ENCODE assay signal across 1 cellular context in genomic region chr12:124738636-124739467, GRCh38.
TF ChIP-seq lines count a peak whose summit lies in the region.

No MANE protein-coding gene starts in this region.

TF ChIP-seq in HepG2, 621 proteins besides CTCF, POLR2A, EP300 and RAD21 (continued from another document and continues in another):
- TF ChIP-seq AFF4 (CRISPR knock-in tag; IDR thresholded peaks at IDR 0.05): no peak
- peak; percentile 25; the same call in 1 of the 2 replicates for TF ChIP-seq ETV5 (CRISPR knock-in tag; IDR thresholded peaks at IDR 0.05; ENCODE audit: borderline replicate concordance)
- no peak for TF ChIP-seq ZNF280B (CRISPR knock-in tag; IDR thresholded peaks at IDR 0.05; ENCODE audit: borderline replicate concordance)
- no peak for TF ChIP-seq ZFAT (CRISPR knock-in tag; conservative IDR thresholded peaks at IDR 0.05)
- TF ChIP-seq TIGD3 (CRISPR knock-in tag; IDR thresholded peaks at IDR 0.05; ENCODE audit: borderline replicate concordance): no peak
- no peak for TF ChIP-seq ZNF30 (CRISPR knock-in tag; IDR thresholded peaks at IDR 0.05)
- TF ChIP-seq ZNF234 (CRISPR knock-in tag; conservative IDR thresholded peaks at IDR 0.05): no peak
- TF ChIP-seq SMARCC2 (IDR thresholded peaks at IDR 0.05): no peak
- no peak for TF ChIP-seq RFX5 (IDR thresholded peaks at IDR 0.05; ENCODE audit: low read depth, low read length)
- TF ChIP-seq POLR2AphosphoS2 (IDR thresholded peaks at IDR 0.05; ENCODE audit: low read depth, low read length): no peak
- no peak for TF ChIP-seq ZNF720 (CRISPR knock-in tag; IDR thresholded peaks at IDR 0.05)
- TF ChIP-seq ZNF639 (CRISPR knock-in tag; conservative IDR thresholded peaks at IDR 0.05): 0 out of 2 replicates have a peak, but pooled peaks have one; percentile 53
- TF ChIP-seq ZBTB1 (CRISPR knock-in tag; IDR thresholded peaks at IDR 0.05; ENCODE audit: borderline replicate concordance): no peak
- no peak for TF ChIP-seq HES4 (CRISPR knock-in tag; IDR thresholded peaks at IDR 0.05; ENCODE audit: borderline replicate concordance)
- no peak for TF ChIP-seq KLF6 (CRISPR knock-in tag; IDR thresholded peaks at IDR 0.05)
- TF ChIP-seq SSRP1 (CRISPR knock-in tag; IDR thresholded peaks at IDR 0.05): no peak
- no peak for TF ChIP-seq AHR (CRISPR knock-in tag; IDR thresholded peaks at IDR 0.05)
- TF ChIP-seq ZSCAN31 (CRISPR knock-in tag; IDR thresholded peaks at IDR 0.05; ENCODE audit: low read depth): no peak
- TF ChIP-seq ZKSCAN8 (CRISPR knock-in tag; IDR thresholded peaks at IDR 0.05; ENCODE audit: borderline replicate concordance): no peak
- peak; percentile 37; the same call in 1 of the 2 replicates for TF ChIP-seq GABPB1 (CRISPR knock-in tag; IDR thresholded peaks at IDR 0.05)
- no peak for TF ChIP-seq ZNF367 (CRISPR knock-in tag; IDR thresholded peaks at IDR 0.05; ENCODE audit: borderline replicate concordance)
- no peak for TF ChIP-seq ZNF383 (CRISPR knock-in tag; IDR thresholded peaks at IDR 0.05; ENCODE audit: borderline replicate concordance)
- no peak for TF ChIP-seq ZKSCAN1 (IDR thresholded peaks at IDR 0.05; ENCODE audit: low read length)
- TF ChIP-seq ZNF446 (CRISPR knock-in tag; IDR thresholded peaks at IDR 0.05): no peak
- TF ChIP-seq TFE3 (CRISPR knock-in tag; IDR thresholded peaks at IDR 0.05): peak; percentile 91
- no peak for TF ChIP-seq ZFP1 (CRISPR knock-in tag; IDR thresholded peaks at IDR 0.05)
- TF ChIP-seq ZNF605 (CRISPR knock-in tag; IDR thresholded peaks at IDR 0.05): no peak
- no peak for TF ChIP-seq ZNF20 (CRISPR knock-in tag; IDR thresholded peaks at IDR 0.05)
- no peak for TF ChIP-seq HIC2 (CRISPR knock-in tag; IDR thresholded peaks at IDR 0.05; ENCODE audit: low read depth)
- peak; percentile 4; the same call in 1 of the 2 replicates for TF ChIP-seq ZFX (CRISPR knock-in tag; IDR thresholded peaks at IDR 0.05; ENCODE audit: low read depth)
- no peak for TF ChIP-seq TRIM24 (CRISPR knock-in tag; IDR thresholded peaks at IDR 0.05)
- no peak for TF ChIP-seq ZNF784 (CRISPR knock-in tag; IDR thresholded peaks at IDR 0.05; ENCODE audit: borderline replicate concordance)
- no peak for TF ChIP-seq ZNF232 (CRISPR knock-in tag; IDR thresholded peaks at IDR 0.05; ENCODE audit: borderline replicate concordance)
- TF ChIP-seq ZNF468 (CRISPR knock-in tag; IDR thresholded peaks at IDR 0.05): no peak
- no peak for TF ChIP-seq ATF1 (CRISPR knock-in tag; IDR thresholded peaks at IDR 0.05)
- no peak for TF ChIP-seq ZBTB20 (CRISPR knock-in tag; IDR thresholded peaks at IDR 0.05; ENCODE audit: borderline replicate concordance, low read depth)
- TF ChIP-seq ZNF614 (CRISPR knock-in tag; IDR thresholded peaks at IDR 0.05; ENCODE audit: borderline replicate concordance): 0 out of 2 replicates have a peak, but pooled peaks have one; percentile 35
- TF ChIP-seq MEIS2 (CRISPR knock-in tag; IDR thresholded peaks at IDR 0.05): no peak
- no peak for TF ChIP-seq ATF4 (CRISPR knock-in tag; IDR thresholded peaks at IDR 0.05)
- TF ChIP-seq ZNF337 (CRISPR knock-in tag; IDR thresholded peaks at IDR 0.05; ENCODE audit: borderline replicate concordance, low read depth): no peak
- no peak for TF ChIP-seq ATF2 (CRISPR knock-in tag; IDR thresholded peaks at IDR 0.05)
- TF ChIP-seq ZBTB26 (CRISPR knock-in tag; IDR thresholded peaks at IDR 0.05; ENCODE audit: borderline replicate concordance): no peak
- TF ChIP-seq CCDC6 (CRISPR knock-in tag; IDR thresholded peaks at IDR 0.05): no peak
- TF ChIP-seq MIER3 (CRISPR knock-in tag; IDR thresholded peaks at IDR 0.05; ENCODE audit: borderline replicate concordance): peak; percentile 46; the same call in 1 of the 2 replicates
- TF ChIP-seq YY1 (IDR thresholded peaks at IDR 0.05; ENCODE audit: insufficient read depth, insufficient replicate concordance, low read depth, low read length): no peak
- no peak for TF ChIP-seq ATF5 (CRISPR knock-in tag; IDR thresholded peaks at IDR 0.05; ENCODE audit: low read depth)
- TF ChIP-seq ZBTB44 (CRISPR knock-in tag; IDR thresholded peaks at IDR 0.05): no peak
- TF ChIP-seq KDM2A (CRISPR knock-in tag; IDR thresholded peaks at IDR 0.05; ENCODE audit: borderline replicate concordance, low read depth): no peak
